1 cellular context compared by ENCODE assay signal in genomic region chr13:35704331-35704730, GRCh38.
TF ChIP-seq lines count a peak whose summit lies in the region.

No MANE protein-coding gene starts in this region.

TF ChIP-seq in IMR-90, 13 proteins besides CTCF, POLR2A, EP300 and RAD21 (continued from another document):
- TF ChIP-seq RFX5 (IDR thresholded peaks at IDR 0.05; ENCODE audit: low read depth, low read length): no peak
- no peak for TF ChIP-seq RCOR1 (IDR thresholded peaks at IDR 0.05; ENCODE audit: insufficient replicate concordance, low read length)
- no peak for TF ChIP-seq MXI1 (IDR thresholded peaks at IDR 0.05; ENCODE audit: borderline replicate concordance, low read depth, low read length)
- no peak for TF ChIP-seq BHLHE40 (IDR thresholded peaks at IDR 0.05; ENCODE audit: low read depth, low read length)
- no peak for TF ChIP-seq MAFK (IDR thresholded peaks at IDR 0.05; ENCODE audit: low read depth, low read length)
- no peak for TF ChIP-seq MAZ (IDR thresholded peaks at IDR 0.05; ENCODE audit: borderline replicate concordance, low read depth, low read length)
- TF ChIP-seq FOS (IDR thresholded peaks at IDR 0.05; ENCODE audit: low read depth, low read length): no peak
- TF ChIP-seq SMC3 (IDR thresholded peaks at IDR 0.05; ENCODE audit: low read depth, low read length): no peak
TF ChIP-seq in IMR-90: peak in this region for 0.
